In the genomic region with DNA sequence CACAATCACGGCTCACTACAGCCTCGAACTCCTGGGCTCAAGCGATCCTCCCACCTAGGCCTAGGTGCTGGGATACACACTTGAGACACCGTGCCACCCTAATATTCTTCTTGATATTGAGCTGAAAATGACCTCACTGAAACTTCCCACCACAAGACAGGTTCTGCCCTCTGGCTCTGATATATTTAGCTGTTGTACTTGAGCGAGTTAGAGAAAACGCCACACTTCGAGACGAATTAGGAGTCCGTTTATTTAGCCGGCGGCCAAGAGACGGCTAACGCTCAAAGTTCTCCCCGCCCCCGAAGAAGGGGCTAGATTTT, we compare ENCODE assay signal across 15 cellular contexts. TPM values are rescaled to one million over a fixed set of nuclear protein-coding genes. Genes with fewer than 3 reads are reported as not detected.
DNase-seq lines count a peak whose midpoint lies in the region; ATAC-seq and TF ChIP-seq lines count a peak whose summit lies in the region.
"Had no signal": no experiment of that assay in that cellular context is flagged by ENCODE, and none has a peak within 500 bp of the region (broad histone marks: within the 10 kb centered on the region; RNA-seq: fewer than 3 reads in every experiment).

No MANE protein-coding gene starts in this region.

- H3K9me3 Mint-ChIP-seq in activated T-cell treated with anti-CD3 and anti-CD28 coated beads, Interleukin-2, amount 50 U/mL, for 24 hours = peaks cover 14% of the 10 kb centered on the region
- H3K9me3 Mint-ChIP-seq in WTC11 = peaks cover 11% of the 10 kb centered on the region
- H3K9me3 Mint-ChIP-seq in stimulated activated memory B cell treated with anti-CD40 and anti-IgM and Interleukin-4, amounts not matched to agents 10 μg/mL and 1 μg/mL and 100 μg/mL, for 72 hours = peaks cover 10% of the 10 kb centered on the region

- no peak for TF ChIP-seq EP300 in SK-N-SH (IDR thresholded peaks at IDR 0.05; ENCODE audit: borderline replicate concordance in 1 of 2, low read depth in 1 of 2, low read length in 1 of 2)

- no peak for TF ChIP-seq POLR2A in erythroblast (IDR thresholded peaks at IDR 0.05; ENCODE audit: low read length)

- peaks cover 89% of the 10 kb centered on the region for H3K4me1 Mint-ChIP-seq in activated T-cell treated with anti-CD3 and anti-CD28 coated beads, Interleukin-2, amount 50 U/mL, for 24 hours (ENCODE audit: low read depth)
- peaks cover 54% of the 10 kb centered on the region for H3K4me1 Mint-ChIP-seq in WTC11
- H3K4me1 Mint-ChIP-seq in stimulated activated memory B cell treated with anti-CD40 and anti-IgM and Interleukin-4, amounts not matched to agents 10 μg/mL and 1 μg/mL and 100 μg/mL, for 72 hours = peaks cover 64% of the 10 kb centered on the region

- H3K27me3 ChIP-seq in SK-N-SH (ENCODE audit: insufficient read depth) = no peaks in the 10 kb centered on the region
- H3K27me3 ChIP-seq: upper lobe of left lung had no signal

- CTCF ChIA-PET in WTC11 (lab: Charles Lee) = no interaction called here
- CTCF ChIA-PET in SK-N-SH (lab: Yijun Ruan, JAX) = interaction anchor here (0.5 to 2.3 kb wide), 3 partner anchors 17 to 205 kb away, joined by 3 to 8 read pairs (median 3); no protein-coding TSS in a partner anchor

- H3K36me3 Mint-ChIP-seq in activated T-cell treated with anti-CD3 and anti-CD28 coated beads, Interleukin-2, amount 50 U/mL, for 24 hours (ENCODE audit: low read depth) = peaks cover 96% of the 10 kb centered on the region
- H3K36me3 Mint-ChIP-seq in WTC11 = peaks cover 30% of the 10 kb centered on the region
- peaks cover 66% of the 10 kb centered on the region for H3K36me3 Mint-ChIP-seq in stimulated activated memory B cell treated with anti-CD40 and anti-IgM and Interleukin-4, amounts not matched to agents 10 μg/mL and 1 μg/mL and 100 μg/mL, for 72 hours

- peak overlapping the region; percentile 95 for H3K27ac Mint-ChIP-seq in activated T-cell treated with anti-CD3 and anti-CD28 coated beads, Interleukin-2, amount 50 U/mL, for 24 hours
- peak overlapping the region; percentile 46; the same call in 1 of the 2 replicates for H3K27ac Mint-ChIP-seq in WTC11
- H3K27ac Mint-ChIP-seq in stimulated activated memory B cell treated with anti-CD40 and anti-IgM and Interleukin-4, amounts not matched to agents 10 μg/mL and 1 μg/mL and 100 μg/mL, for 72 hours = peak overlapping the region; percentile 72

- H3K27ac ChIP-seq in SK-N-SH (ENCODE audit: low read depth in 2 of 2, low read length in 1 of 2) = no peak overlapping the region

- H2AFZ ChIP-seq in SK-N-SH (ENCODE audit: low read depth) = no peak overlapping the region

- 95% methylated on average over 15 of the region's 15 CpGs for WGBS in SK-N-SH (ENCODE audit: low lambda C conversion rate)

- H3K4me3 Mint-ChIP-seq in activated T-cell treated with anti-CD3 and anti-CD28 coated beads, Interleukin-2, amount 50 U/mL, for 24 hours = peak overlapping the region; percentile 72
- no peak overlapping the region for H3K4me3 Mint-ChIP-seq in WTC11
- H3K4me3 Mint-ChIP-seq in stimulated activated memory B cell treated with anti-CD40 and anti-IgM and Interleukin-4, amounts not matched to agents 10 μg/mL and 1 μg/mL and 100 μg/mL, for 72 hours = no peak overlapping the region

- no peak for TF ChIP-seq CTCF in WTC11 (IDR thresholded peaks at IDR 0.05)
- no peak for TF ChIP-seq CTCF in SK-N-SH (IDR thresholded peaks at IDR 0.05)

- H4K20me1 ChIP-seq in SK-N-SH (ENCODE audit: insufficient read depth) = no peaks in the 10 kb centered on the region

- peaks cover 18 to 19% of the 10 kb centered on the region in 2 experiments for H3K36me3 ChIP-seq in SK-N-SH (replicated peaks in 1 of 2; ENCODE audit: control insufficient read depth in 1 of 2, insufficient read depth in 2 of 2, low read length in 1 of 2)

- no peak for ATAC-seq in WTC11
- ATAC-seq in stimulated activated memory B cell treated with anti-CD40 and anti-IgM and Interleukin-4, amounts not matched to agents 10 μg/mL and 1 μg/mL and 100 μg/mL, for 72 hours = no peak

- peaks cover 0 to 3% of the 10 kb centered on the region in 2 experiments; a peak in 1 of 4 replicates for H3K4me1 ChIP-seq in SK-N-SH (ENCODE audit: control insufficient read depth in 1 of 2, insufficient read depth in 2 of 2, low read depth in 1 of 2, low read length in 1 of 2)

- POLR2A ChIA-PET in WTC11 (lab: Charles Lee) (no interaction called here), SK-N-SH (lab: Yijun Ruan, JAX) (no interaction called here)

- no peak overlapping the region for H3K4me3 ChIP-seq in SK-N-SH (ENCODE audit: low read depth in 2 of 2, low read length in 1 of 2)
- H3K4me3 ChIP-seq: upper lobe of left lung had no signal

- no peaks in the 10 kb centered on the region for H3F3A ChIP-seq in SK-N-SH (replicated peaks; ENCODE audit: insufficient read depth)

- no peak overlapping the region for H3K9ac ChIP-seq in SK-N-SH

- H3K4me2 ChIP-seq in SK-N-SH = no peak overlapping the region

- H3K79me2 ChIP-seq in SK-N-SH (ENCODE audit: insufficient read depth) = peaks cover 18% of the 10 kb centered on the region; the same call in 1 of the 2 replicates

- DNase-seq in activated T-cell treated with anti-CD3 and anti-CD28 coated beads, Interleukin-2, amount 50 U/mL, for 24 hours = no peak
- DNase-seq in activated T-cell treated with anti-CD3 and anti-CD28 coated beads, Interleukin-2, amount 50 U/mL, for 1 hour = no peak
- DNase-seq in WTC11 (ENCODE audit: low spot score) (no peak), erythroblast (lab: John Stamatoyannopoulos, UW) (peak; percentile 52 to 62), ACHN (no peak), SK-N-SH (no peak), AG20443 (ENCODE audit: low spot score) (no peak)
- DNase-seq: activated CD4-positive, alpha-beta T cell treated with anti-CD3 and anti-CD28 coated beads, Interleukin-2, amount 50 U/mL, for 4 hours; cortex of kidney; DMS 273 treated with DMSO at 0.1 percent for 48 hours; NCI-H1105 treated with DMSO at 0.1 percent for 48 hours; nucleus accumbens; stimulated activated CD4-positive, alpha-beta T cell treated with anti-CD3 and anti-CD28 coated beads, Interleukin-12 subunit alpha, Interleukin-12 subunit beta, amount 100 ng/mL, for 4 hours; upper lobe of left lung had no signal

- no peaks in the 10 kb centered on the region for H3K9me2 ChIP-seq in SK-N-SH

- TF ChIP-seq RAD21 in SK-N-SH (IDR thresholded peaks at IDR 0.05; ENCODE audit: low read length) = no peak

- in situ Hi-C loops in ACHN (cut with HindIII; ENCODE audit: low pct_ligation_motif_present, low pct_unique_long_range_greater_than_20kb, low sequenced_read_pairs) = no loop called here

- H3K9me3 ChIP-seq in SK-N-SH = no peaks in the 10 kb centered on the region
- H3K9me3 ChIP-seq: upper lobe of left lung had no signal

- H3K27me3 Mint-ChIP-seq in activated T-cell treated with anti-CD3 and anti-CD28 coated beads, Interleukin-2, amount 50 U/mL, for 24 hours = no peaks in the 10 kb centered on the region
- H3K27me3 Mint-ChIP-seq in WTC11 (ENCODE audit: low read depth) = no peaks in the 10 kb centered on the region
- no peaks in the 10 kb centered on the region for H3K27me3 Mint-ChIP-seq in stimulated activated memory B cell treated with anti-CD40 and anti-IgM and Interleukin-4, amounts not matched to agents 10 μg/mL and 1 μg/mL and 100 μg/mL, for 72 hours

TF ChIP-seq in WTC11, 78 proteins besides CTCF, POLR2A, EP300 and RAD21:
- no peak for TF ChIP-seq IRF2 (CRISPR knock-in tag; IDR thresholded peaks at IDR 0.05; ENCODE audit: borderline replicate concordance, low read depth)
- no peak for TF ChIP-seq RELA (CRISPR knock-in tag; IDR thresholded peaks at IDR 0.05; ENCODE audit: borderline replicate concordance)
- TF ChIP-seq MXD4 (CRISPR knock-in tag; IDR thresholded peaks at IDR 0.05; ENCODE audit: borderline replicate concordance) = no peak
- no peak for TF ChIP-seq GRHL2 (CRISPR knock-in tag; IDR thresholded peaks at IDR 0.05; ENCODE audit: insufficient replicate concordance, severe bottlenecking)
- TF ChIP-seq, protein P1, sequence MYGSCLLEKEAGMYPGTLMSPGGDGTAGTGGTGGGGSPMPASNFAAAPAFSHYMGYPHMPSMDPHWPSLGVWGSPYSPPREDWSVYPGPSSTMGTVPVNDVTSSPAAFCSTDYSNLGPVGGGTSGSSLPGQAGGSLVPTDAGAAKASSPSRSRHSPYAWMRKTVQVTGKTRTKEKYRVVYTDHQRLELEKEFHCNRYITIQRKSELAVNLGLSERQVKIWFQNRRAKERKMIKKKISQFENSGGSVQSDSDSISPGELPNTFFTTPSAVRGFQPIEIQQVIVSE (CRISPR knock-in tag; IDR thresholded peaks at IDR 0.05; ENCODE audit: borderline replicate concordance) = no peak
- TF ChIP-seq TEAD1 (CRISPR knock-in tag; IDR thresholded peaks at IDR 0.05) = no peak
- no peak for TF ChIP-seq TEAD4 (CRISPR knock-in tag; IDR thresholded peaks at IDR 0.05)

TF ChIP-seq in SK-N-SH, 30 proteins besides CTCF, POLR2A, EP300 and RAD21 (continues in another document):
- TF ChIP-seq CHD2 (IDR thresholded peaks at IDR 0.05; ENCODE audit: low read length, partially characterized antibody) (no peak), FOSL2 (IDR thresholded peaks at IDR 0.05; ENCODE audit: borderline replicate concordance, low read depth) (no peak), EZH2phosphoT487 (IDR thresholded peaks at IDR 0.05; ENCODE audit: borderline replicate concordance, low read depth) (no peak), NRF1 (IDR thresholded peaks at IDR 0.05; ENCODE audit: low read depth, low read length) (no peak), RCOR1 (IDR thresholded peaks at IDR 0.05; ENCODE audit: low read length) (no peak)
- TF ChIP-seq, protein P2, sequence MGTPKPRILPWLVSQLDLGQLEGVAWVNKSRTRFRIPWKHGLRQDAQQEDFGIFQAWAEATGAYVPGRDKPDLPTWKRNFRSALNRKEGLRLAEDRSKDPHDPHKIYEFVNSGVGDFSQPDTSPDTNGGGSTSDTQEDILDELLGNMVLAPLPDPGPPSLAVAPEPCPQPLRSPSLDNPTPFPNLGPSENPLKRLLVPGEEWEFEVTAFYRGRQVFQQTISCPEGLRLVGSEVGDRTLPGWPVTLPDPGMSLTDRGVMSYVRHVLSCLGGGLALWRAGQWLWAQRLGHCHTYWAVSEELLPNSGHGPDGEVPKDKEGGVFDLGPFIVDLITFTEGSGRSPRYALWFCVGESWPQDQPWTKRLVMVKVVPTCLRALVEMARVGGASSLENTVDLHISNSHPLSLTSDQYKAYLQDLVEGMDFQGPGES (IDR thresholded peaks at IDR 0.05; ENCODE audit: low read depth, low read length) = no peak

RNA-seq across cellular contexts. Expression of a gene that starts 17.9 kb away (rescaled TPM):
- 31.9 to 38.0 TPM (median 34.0 TPM) in 3 replicates for total RNA-seq in WTC11 (2021)
- polyA plus RNA-seq in SK-N-SH (2012; rRNA removed) = 11.2 and 12.4 TPM in 2 replicates
- polyA plus RNA-seq in SK-N-SH (2012; cell fraction: cytosol; rRNA removed) = 13.3 and 13.5 TPM in 2 replicates
- 7.1 and 12.6 TPM in 2 replicates for polyA plus RNA-seq in SK-N-SH (2012; cell fraction: nucleus; rRNA removed)

RNA-seq across cellular contexts. Expression of a gene that starts 55.8 kb away (rescaled TPM):
- total RNA-seq in WTC11 (2021) = 5.8 to 9.3 TPM (median 7.1 TPM) in 3 replicates
- 9.7 and 14.5 TPM in 2 replicates for polyA plus RNA-seq in SK-N-SH (2012; rRNA removed)
- 9.1 and 10.8 TPM in 2 replicates for polyA plus RNA-seq in SK-N-SH (2012; cell fraction: cytosol; rRNA removed)
- polyA plus RNA-seq in SK-N-SH (2012; cell fraction: nucleus; rRNA removed) = 27.2 TPM in 2 replicates

Comparison
In these comparisons a context has a peak if more than half of its experiments do, and no peak if none do; other contexts are left out.
1. DNase-seq: peak in erythroblast (2 of 2); none in activated T-cell treated with anti-CD3 and anti-CD28 coated beads, Interleukin-2, amount 50 U/mL, for 24 hours (single experiment), activated T-cell treated with anti-CD3 and anti-CD28 coated beads, Interleukin-2, amount 50 U/mL, for 1 hour (single experiment), WTC11 (single experiment), ACHN (single experiment), SK-N-SH (single experiment) and AG20443 (single experiment).
2. Peak in every context shown above with its lines, with median percentiles within 50 percentile points of each other: H3K27ac Mint-ChIP-seq.